ENCODE assay signal across 9 cellular contexts in the genomic region with DNA sequence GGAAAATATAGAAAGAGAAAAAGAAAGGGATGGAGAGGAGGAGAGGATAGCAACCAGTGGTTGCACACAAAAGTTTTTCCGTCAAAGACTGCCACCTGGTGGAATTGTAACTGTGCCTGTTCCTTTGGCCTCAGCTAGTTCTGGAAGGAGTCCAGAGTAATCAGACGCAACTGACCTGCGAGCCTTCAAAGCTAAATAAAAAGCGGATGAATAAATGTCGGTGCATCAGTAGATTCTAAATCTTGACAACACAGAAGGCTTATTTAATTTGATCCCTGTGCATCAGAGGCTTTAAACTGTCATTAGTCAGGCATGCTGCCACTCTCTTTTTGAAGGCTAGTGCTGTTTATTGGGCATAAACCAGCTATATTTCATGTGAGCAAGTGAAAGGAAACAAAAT.
DNase-seq lines count a peak whose midpoint lies in the region; ATAC-seq, FAIRE-seq and TF ChIP-seq lines count a peak whose summit lies in the region.
"Had no signal": no experiment of that assay in that cellular context is flagged by ENCODE, and none has a peak within 500 bp of the region (broad histone marks: within the 10 kb centered on the region; RNA-seq: fewer than 3 reads in every experiment).

No MANE protein-coding gene starts in this region.

- TF ChIP-seq RAD21 in A549 (conservative IDR thresholded peaks at IDR 0.05 in 1 of 2, IDR thresholded peaks at IDR 0.05 in 1 of 2): peak; percentile 69 to 71

- POLR2A ChIA-PET in A549 (lab: Yijun Ruan, JAX): no interaction called here

- no peak overlapping the region for H3K27ac Mint-ChIP-seq in chondrocyte (ENCODE audit: unreplicated experiment)

- no peak overlapping the region for H3K4me2 ChIP-seq in A549

- H3K27me3 ChIP-seq in SJSA1 (replicated peaks): no peaks in the 10 kb centered on the region
- H3K27me3 ChIP-seq: neutrophil had no signal

- ATAC-seq in A549: peak; percentile 85 to 92; a peak in 5 of 6 replicates
- ATAC-seq in HG02610 (IDR thresholded peaks at IDR 0.05; ENCODE audit: unreplicated experiment): peak; percentile 74

- H3K4me3 Mint-ChIP-seq in chondrocyte (ENCODE audit: unreplicated experiment): no peak overlapping the region

- TF ChIP-seq CTCF in A549 (IDR thresholded peaks at IDR 0.05) (peak; percentile 76), GM12865 (IDR thresholded peaks at IDR 0.05; ENCODE audit: insufficient read depth, low read depth, low read length, missing control alignments) (peak; percentile 70), chondrocyte (IDR thresholded peaks at IDR 0.05) (peak; percentile 86)

- H3K9me3 ChIP-seq in A549 (0 out of 3 replicates have a peak, but pooled peaks cover 2% of the 10 kb centered on the region), SJSA1 (replicated peaks) (no peaks in the 10 kb centered on the region)
- H3K9me3 ChIP-seq: neutrophil had no signal

- peaks cover 3% of the 10 kb centered on the region for H3K9me3 Mint-ChIP-seq in chondrocyte (ENCODE audit: low read depth)

- no peaks in the 10 kb centered on the region for H3K36me3 ChIP-seq in SJSA1
- H3K36me3 ChIP-seq: neutrophil had no signal

- FAIRE-seq in A549 (lab: Jason Lieb, UNC) (no peak), urothelium cell line (lab: Jason Lieb, UNC) (no peak)

- no peak overlapping the region for H3K4me3 ChIP-seq in A549
- no peak overlapping the region for H3K4me3 ChIP-seq in GM12865 (ENCODE audit: low read depth, low read length)
- H3K4me3 ChIP-seq in SJSA1: no peak overlapping the region

- H3K27ac ChIP-seq in A549 (no peak overlapping the region), SJSA1 (no peak overlapping the region)
- H3K27ac ChIP-seq: neutrophil had no signal

- TF ChIP-seq EP300 in A549 (IDR thresholded peaks at IDR 0.05): no peak

- H3K4me1 ChIP-seq in A549 (no peaks in the 10 kb centered on the region), SJSA1 (replicated peaks) (no peaks in the 10 kb centered on the region)

- no peaks in the 10 kb centered on the region for H3K4me1 Mint-ChIP-seq in chondrocyte (ENCODE audit: low read depth)

- CTCF ChIA-PET in A549 (lab: Yijun Ruan, JAX): interaction anchor here (0.6 to 1.7 kb wide), 6 partner anchors 8 to 22 kb away, joined by 4 to 9 read pairs (median 4); no protein-coding TSS in a partner anchor

- 1% methylated on average over 5 of the region's 5 CpGs for WGBS in A549 (ENCODE audit: missing lambda C conversion rate)

- DNase-seq in A549 (ENCODE audit: low read depth in 1 of 2, low spot score in 1 of 2): peak; percentile 22 to 59
- peak; percentile 64 for DNase-seq in GM12865 (ENCODE audit: low read depth)
- peak; percentile 56 for DNase-seq in MV-4-11 (lab: John Stamatoyannopoulos, UW)
- DNase-seq in SJSA1 (ENCODE audit: low read depth in 1 of 2, low spot score in 2 of 2): peak; percentile 7 to 36
- no peak for DNase-seq in chondrocyte (ENCODE audit: low spot score)
- DNase-seq in medulla oblongata (ENCODE audit: extremely low spot score): peak; percentile 82
- peak; percentile 62 for DNase-seq in urothelium cell line (ENCODE audit: low spot score)

- peaks cover 14% of the 10 kb centered on the region for H3K27me3 Mint-ChIP-seq in chondrocyte (ENCODE audit: low read depth)

- no peak for TF ChIP-seq POLR2A in A549 (IDR thresholded peaks at IDR 0.05; ENCODE audit: low read length)

- no peaks in the 10 kb centered on the region for H3K36me3 Mint-ChIP-seq in chondrocyte (ENCODE audit: low read depth)

TF ChIP-seq in A549, 52 proteins besides CTCF, POLR2A, EP300 and RAD21:
- TF ChIP-seq KDM5A (IDR thresholded peaks at IDR 0.05): no peak
- no peak for TF ChIP-seq ZNF302 (CRISPR knock-in tag; IDR thresholded peaks at IDR 0.05)
- TF ChIP-seq SMC3 (IDR thresholded peaks at IDR 0.05): peak; percentile 65
